Comparison of ENCODE assay signal across 8 cellular contexts in the genomic region with DNA sequence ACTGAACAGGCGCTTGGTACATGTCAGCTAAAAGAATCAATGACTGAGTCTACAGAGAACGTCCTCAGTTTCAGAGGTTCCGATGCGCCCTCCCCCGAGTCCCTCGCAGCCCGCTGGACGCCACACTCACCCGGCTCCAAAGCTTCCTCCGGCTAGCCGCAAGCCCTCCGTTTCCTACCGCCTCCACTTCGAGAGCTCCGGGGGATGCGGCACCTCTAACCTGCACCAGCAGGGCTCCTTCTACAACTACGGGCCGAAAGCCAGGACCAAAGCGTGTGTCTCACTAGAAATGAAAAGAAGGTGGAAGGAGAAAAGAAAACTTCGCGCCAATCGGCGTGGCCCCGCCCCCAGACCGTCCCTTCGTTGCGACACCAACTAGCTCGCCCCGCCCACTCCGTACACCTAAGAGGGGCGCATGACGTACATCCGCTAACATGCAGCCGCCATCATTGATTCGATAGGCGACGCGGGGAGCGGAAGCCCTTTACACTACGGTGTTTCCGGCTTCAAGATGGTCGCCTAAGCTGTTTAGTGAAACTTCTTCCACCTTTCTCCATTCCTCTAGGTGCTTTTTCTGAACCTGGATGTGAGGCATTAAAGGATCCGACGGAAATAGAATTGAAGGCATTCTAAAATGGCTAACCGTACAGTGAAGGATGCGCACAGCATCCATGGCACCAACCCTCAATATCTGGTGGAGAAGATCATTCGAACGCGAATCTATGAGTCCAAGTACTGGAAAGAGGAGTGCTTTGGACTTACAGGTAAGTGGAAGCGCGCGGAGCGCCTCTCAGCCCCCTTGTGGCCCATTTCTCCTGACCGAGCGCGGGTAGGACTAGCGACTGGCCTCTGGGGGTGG. TPM values are rescaled to one million over a fixed set of nuclear protein-coding genes. Genes with fewer than 3 reads are reported as not detected.
DNase-seq lines count a peak whose midpoint lies in the region; ATAC-seq, FAIRE-seq and TF ChIP-seq lines count a peak whose summit lies in the region.

A gene (minus strand): TSS at position 308 of the 859 bp plus-strand sequence. CDS start 2,200 bp downstream, outside the sequence.
A gene with protein sequence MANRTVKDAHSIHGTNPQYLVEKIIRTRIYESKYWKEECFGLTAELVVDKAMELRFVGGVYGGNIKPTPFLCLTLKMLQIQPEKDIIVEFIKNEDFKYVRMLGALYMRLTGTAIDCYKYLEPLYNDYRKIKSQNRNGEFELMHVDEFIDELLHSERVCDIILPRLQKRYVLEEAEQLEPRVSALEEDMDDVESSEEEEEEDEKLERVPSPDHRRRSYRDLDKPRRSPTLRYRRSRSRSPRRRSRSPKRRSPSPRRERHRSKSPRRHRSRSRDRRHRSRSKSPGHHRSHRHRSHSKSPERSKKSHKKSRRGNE (plus strand): TSS at position 487 of the 859 bp plus-strand sequence. CDS start 148 bp downstream, at position 635.

- no peaks in the 10 kb centered on the region for H3K4me1 ChIP-seq in H9 (ENCODE audit: insufficient read depth, low read length)

- H3K9ac ChIP-seq in H9 (ENCODE audit: extremely low read depth, insufficient read length, low read length), result peak within 1 kb of the TSS; percentile 100

- no CpG with 5 or more reads among the region's 57 CpGs for WGBS in H9 (ENCODE audit: extremely low coverage, insufficient read length, low lambda C conversion rate)

- peak within 1 kb of the TSS; percentile 0 for H2BK120ac ChIP-seq in H9 (ENCODE audit: low read depth, low read length, poor library complexity, severe bottlenecking)

- H2AK5ac ChIP-seq in H9 (ENCODE audit: insufficient read length, low read length), result no peak within 1 kb of the TSS

- H3K79me2 ChIP-seq in H9 (ENCODE audit: insufficient read depth, low read length), result peaks cover 15% of the 10 kb centered on the region; the same call in 1 of the 2 replicates

- peak within 1 kb of the TSS; percentile 87 for H2BK5ac ChIP-seq in H9 (ENCODE audit: insufficient read length, low read length)

- H3K4me2 ChIP-seq in H9 (ENCODE audit: insufficient read depth, insufficient read length, low read length), result peak within 1 kb of the TSS; percentile 96

- H3K4me3 Mint-ChIP-seq in H9, result peak within 1 kb of the TSS; percentile 100
- H3K4me3 Mint-ChIP-seq in nephron progenitor cell, result peak within 1 kb of the TSS; percentile 99
- peak within 1 kb of the TSS; percentile 99 for H3K4me3 Mint-ChIP-seq in stimulated activated naive CD8-positive, alpha-beta T cell treated with anti-CD3 and anti-CD28 coated beads, Interleukin-15, amount 100 ng/mL, for 72 hours

- H3K27ac ChIP-seq in H9 (ENCODE audit: insufficient read length, low read depth, low read length), result peak within 1 kb of the TSS; percentile 99

- peak within 1 kb of the TSS; percentile 6 for H3K23ac ChIP-seq in H9 (ENCODE audit: insufficient read length, low read depth, low read length)

- H2BK15ac ChIP-seq in H9 (ENCODE audit: low read depth, low read length), result no peak within 1 kb of the TSS

- no peak within 1 kb of the TSS for H2BK12ac ChIP-seq in H9 (ENCODE audit: insufficient read length, low read depth, low read length)

- H3K4me3 ChIP-seq in fibroblast of the aortic adventitia (ENCODE audit: low read depth, low read length), result peak within 1 kb of the TSS; percentile 97

- peaks cover 21 to 23% of the 10 kb centered on the region in 2 experiments for H3K4me1 Mint-ChIP-seq in H9
- H3K4me1 Mint-ChIP-seq in nephron progenitor cell, result peaks cover 41% of the 10 kb centered on the region
- peaks cover 58% of the 10 kb centered on the region for H3K4me1 Mint-ChIP-seq in stimulated activated naive CD8-positive, alpha-beta T cell treated with anti-CD3 and anti-CD28 coated beads, Interleukin-15, amount 100 ng/mL, for 72 hours

- H3K27ac Mint-ChIP-seq in H9 (peak within 1 kb of the TSS; percentile 100), nephron progenitor cell (peak within 1 kb of the TSS; percentile 99)
- H3K27ac Mint-ChIP-seq in stimulated activated naive CD8-positive, alpha-beta T cell treated with anti-CD3 and anti-CD28 coated beads, Interleukin-15, amount 100 ng/mL, for 72 hours, result peak within 1 kb of the TSS; percentile 98 to 99

- H3K27me3 Mint-ChIP-seq in H9 (ENCODE audit: low read depth) (no peaks in the 10 kb centered on the region), nephron progenitor cell (ENCODE audit: low read depth, poor library complexity) (no peaks in the 10 kb centered on the region)
- H3K27me3 Mint-ChIP-seq in stimulated activated naive CD8-positive, alpha-beta T cell treated with anti-CD3 and anti-CD28 coated beads, Interleukin-15, amount 100 ng/mL, for 72 hours, result no peaks in the 10 kb centered on the region

- H3K9me3 Mint-ChIP-seq in H9 (no peaks in the 10 kb centered on the region; a peak in 1 of 5 replicates), nephron progenitor cell (no peaks in the 10 kb centered on the region)
- no peaks in the 10 kb centered on the region for H3K9me3 Mint-ChIP-seq in stimulated activated naive CD8-positive, alpha-beta T cell treated with anti-CD3 and anti-CD28 coated beads, Interleukin-15, amount 100 ng/mL, for 72 hours

- H3K4ac ChIP-seq in H9 (ENCODE audit: low read depth, low read length), result no peak within 1 kb of the TSS; the same call in 1 of the 2 replicates

- H3K9me3 ChIP-seq in H9 (ENCODE audit: control insufficient read depth, low read depth, low read length), result no peaks in the 10 kb centered on the region

- peak within 1 kb of the TSS; percentile 85 for H3K56ac ChIP-seq in H9 (ENCODE audit: insufficient read length, low read depth, low read length)

- TF ChIP-seq CTCF in H9 (conservative IDR thresholded peaks at IDR 0.05) (peak; percentile 73), fibroblast of the aortic adventitia (IDR thresholded peaks at IDR 0.05; ENCODE audit: insufficient read depth, low read length) (peak; percentile 68), nephron progenitor cell (IDR thresholded peaks at IDR 0.05) (peak; percentile 37)

- H4K5ac ChIP-seq in H9 (ENCODE audit: insufficient read length, low read depth, low read length), result peak within 1 kb of the TSS; percentile 95

- H3K23me2 ChIP-seq in H9 (ENCODE audit: insufficient read length, low read depth, low read length, poor library complexity, severe bottlenecking), result peaks cover 5% of the 10 kb centered on the region

- no peaks in the 10 kb centered on the region for H4K20me1 ChIP-seq in H9 (ENCODE audit: control insufficient read depth, insufficient read depth, insufficient read length)

- peaks cover 43 to 68% (median 58%) of the 10 kb centered on the region in 3 experiments for H3K36me3 Mint-ChIP-seq in H9 (ENCODE audit: insufficient read depth in 1 of 3, low read depth in 3 of 3)
- H3K36me3 Mint-ChIP-seq in nephron progenitor cell (ENCODE audit: low read depth), result peaks cover 51% of the 10 kb centered on the region

- H3K27me3 ChIP-seq in H9 (ENCODE audit: insufficient read depth, low read length), result no peaks in the 10 kb centered on the region

- FAIRE-seq in G401.6 (lab: Jason Lieb, UNC), result peak; percentile 97

- H3K14ac ChIP-seq in H9 (ENCODE audit: insufficient read depth, low read length), result peak within 1 kb of the TSS; percentile 93

- no peak within 1 kb of the TSS for H2BK20ac ChIP-seq in H9 (ENCODE audit: low read depth, low read length, poor library complexity, severe bottlenecking)

- ATAC-seq in stimulated activated naive CD8-positive, alpha-beta T cell treated with anti-CD3 and anti-CD28 coated beads, Interleukin-15, amount 100 ng/mL, for 72 hours, result peak; percentile 96

- H3K18ac ChIP-seq in H9 (ENCODE audit: insufficient read length, low read depth, low read length), result peak within 1 kb of the TSS; percentile 93

- peak within 1 kb of the TSS; percentile 47 for H4K91ac ChIP-seq in H9 (ENCODE audit: insufficient read length, low read depth, low read length)

- H2AFZ ChIP-seq in H9 (ENCODE audit: low read length), result peak within 1 kb of the TSS; percentile 43

- H3K79me1 ChIP-seq in H9 (ENCODE audit: insufficient read depth, low read depth, low read length, poor library complexity, severe bottlenecking), result peaks cover 2% of the 10 kb centered on the region

- peak; percentile 96 for DNase-seq in H9
- DNase-seq in M059J (ENCODE audit: low read depth), result peak; percentile 98
- DNase-seq in SHP77 (lab: John Stamatoyannopoulos, UW), result peak; percentile 96 to 98
- peak; percentile 94 for DNase-seq in activated effector memory CD4-positive, alpha-beta T cell treated with Interleukin-2 at 50 U/mL for 16 hours
- DNase-seq in fibroblast of the aortic adventitia (ENCODE audit: low read depth), result peak; percentile 96
- DNase-seq in nephron progenitor cell, result peak; percentile 99
- peak; percentile 95 to 97 for DNase-seq in stimulated activated naive CD8-positive, alpha-beta T cell treated with anti-CD3 and anti-CD28 coated beads, Interleukin-15, amount 100 ng/mL, for 72 hours

- H3T11ph ChIP-seq in H9 (ENCODE audit: low read length), result peak within 1 kb of the TSS; percentile 10

- H4K8ac ChIP-seq in H9 (replicated peaks; ENCODE audit: insufficient read length, low read depth, low read length), result peak within 1 kb of the TSS; percentile 81

RNA-seq across cellular contexts. Expression of the first gene that starts in this region (rescaled TPM):
- total RNA-seq in H9 (2021) (44.3 and 46.4 TPM in 2 replicates), fibroblast of the aortic adventitia (ENCODE audit: low replicate concordance) (0.49 and 12.6 TPM in 2 replicates)
- total RNA-seq in M059J (2014; rRNA removed; shearing (Covaris generic)), result 16.7 and 20.2 TPM in 2 replicates

RNA-seq across cellular contexts. Expression of the second gene that starts in this region (rescaled TPM):
- total RNA-seq in H9 (2021) (87.2 and 89.9 TPM in 2 replicates), fibroblast of the aortic adventitia (ENCODE audit: low replicate concordance) (8.7 and 12.4 TPM in 2 replicates)
- 15.6 and 19.5 TPM in 2 replicates for total RNA-seq in M059J (2014; rRNA removed; shearing (Covaris generic))

Comparison
In these comparisons a context has a peak if more than half of its experiments do, and no peak if none do; other contexts are left out.
1. Peak in every context shown above with its lines: DNase-seq, ATAC-seq, H3K4me3 ChIP-seq and H3K27ac ChIP-seq.